ENCODE assay signal across 8 cellular contexts in the genomic region with DNA sequence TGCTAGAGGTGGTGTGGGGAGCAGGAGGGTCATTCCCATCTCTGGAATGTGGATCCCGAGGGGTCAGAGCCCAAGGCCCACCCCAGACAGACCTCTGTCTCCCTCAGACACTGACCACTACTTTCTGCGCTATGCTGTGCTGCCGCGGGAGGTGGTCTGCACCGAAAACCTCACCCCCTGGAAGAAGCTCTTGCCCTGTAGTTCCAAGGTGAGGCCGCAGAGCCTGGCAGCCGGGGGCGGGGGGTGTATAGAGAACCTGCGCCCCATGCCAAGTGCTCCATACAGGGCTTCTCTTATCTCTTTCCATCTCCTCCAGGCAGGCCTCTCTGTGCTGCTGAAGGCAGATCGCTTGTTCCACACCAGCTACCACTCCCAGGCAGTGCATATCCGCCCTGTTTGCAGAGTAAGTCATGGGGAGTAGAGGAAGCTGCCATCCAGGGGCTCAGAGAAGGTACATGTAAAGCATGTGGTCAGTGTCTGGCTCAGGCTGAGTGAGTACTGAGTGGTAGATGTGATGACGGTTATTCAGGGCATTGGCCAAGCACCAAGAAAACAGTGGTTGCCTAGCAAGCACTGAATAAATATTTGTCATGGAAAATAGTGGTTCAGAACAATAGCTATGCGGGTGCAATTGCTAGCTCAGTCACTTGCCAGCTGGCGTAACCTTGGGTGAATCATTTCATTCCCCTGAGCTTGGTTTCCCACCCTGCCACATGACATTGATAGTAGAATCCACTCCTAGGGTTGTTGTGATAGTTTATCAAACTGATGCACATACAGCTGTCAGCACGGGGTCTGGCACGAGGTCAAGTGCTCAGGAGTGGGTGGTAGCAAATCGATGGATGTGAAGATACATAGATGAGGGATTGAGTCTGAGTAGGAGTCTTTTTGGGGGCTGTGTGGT. TPM values are rescaled to one million over a fixed set of nuclear protein-coding genes. Genes with fewer than 3 reads are reported as not detected.
DNase-seq lines count a peak whose midpoint lies in the region; ATAC-seq, FAIRE-seq and TF ChIP-seq lines count a peak whose summit lies in the region.

No MANE protein-coding gene starts in this region.

- H3K4me1 Mint-ChIP-seq in mesothelial cell of epicardium = peaks cover 17% of the 10 kb centered on the region

- no peak overlapping the region for H3K4me3 Mint-ChIP-seq in mesothelial cell of epicardium

- no peaks in the 10 kb centered on the region for H3K27me3 ChIP-seq in esophagus (ENCODE audit: control insufficient read depth in 1 of 2, insufficient read depth in 2 of 2, low read length in 2 of 2)

- H3K9me3 ChIP-seq in esophagus (ENCODE audit: control insufficient read depth in 2 of 2, insufficient read depth in 1 of 2, low read depth in 1 of 2, low read length in 1 of 2) = no peaks in the 10 kb centered on the region

- H3K27ac Mint-ChIP-seq in mesothelial cell of epicardium = no peak overlapping the region

- peaks cover 23 to 37% of the 10 kb centered on the region in 2 donors for H3K36me3 ChIP-seq in esophagus (ENCODE audit: control insufficient read depth in 2 of 2, insufficient read depth in 2 of 2, low read length in 1 of 2)

- H3K4me3 ChIP-seq in esophagus (ENCODE audit: low read depth in 1 of 2, low read length in 2 of 2) = no peak overlapping the region

- ATAC-seq in GM18907 (IDR thresholded peaks at IDR 0.05; ENCODE audit: unreplicated experiment) = peak; percentile 73
- ATAC-seq in HG03175 (IDR thresholded peaks at IDR 0.05; ENCODE audit: unreplicated experiment) = peak; percentile 77

- TF ChIP-seq CTCF in mesothelial cell of epicardium (IDR thresholded peaks at IDR 0.05; ENCODE audit: unreplicated experiment) = no peak

- H3K27ac ChIP-seq in esophagus (ENCODE audit: low read depth in 2 of 2, low read length in 1 of 2) = peak overlapping the region; percentile 70 to 72

- H3K4me1 ChIP-seq in esophagus (ENCODE audit: control insufficient read depth in 2 of 2, insufficient read depth in 2 of 2, low read length in 1 of 2) = peaks cover 4 to 16% of the 10 kb centered on the region in 2 donors

- no peaks in the 10 kb centered on the region for H3K27me3 Mint-ChIP-seq in mesothelial cell of epicardium (ENCODE audit: low read depth)

- FAIRE-seq in RCC 7860 (lab: Jason Lieb, UNC) = peak; percentile 95

- H3K36me3 Mint-ChIP-seq in mesothelial cell of epicardium = peaks cover 10% of the 10 kb centered on the region

- H3K9me3 Mint-ChIP-seq in mesothelial cell of epicardium = no peaks in the 10 kb centered on the region

- DNase-seq in Ammon's horn (ENCODE audit: low spot score) = peak; percentile 84
- peak; percentile 100 for DNase-seq in RCC 7860 (ENCODE audit: low spot score)
- DNase-seq in occipital lobe (lab: John Stamatoyannopoulos, UW) = peak; percentile 62
- no peak for DNase-seq in mesothelial cell of epicardium (ENCODE audit: low spot score in 2 of 2, unreplicated experiment in 2 of 2)
- no peak for DNase-seq in NCI-H187 (lab: John Stamatoyannopoulos, UW)

- WGBS in esophagus, 2 donors = 51 to 54% methylated on average over 17 of the region's 17 CpGs

RNA-seq across cellular contexts. Expression of a gene that starts 3.5 kb away (rescaled TPM):
- polyA plus RNA-seq in esophagus = 10 to 100 TPM; 38.7 to 40.9 TPM
- total RNA-seq in occipital lobe (12.0 TPM), mesothelial cell of epicardium (63.0 to 71.5 TPM (median 70.8 TPM) in 3 replicates)

RNA-seq across cellular contexts. Expression of a gene that starts 11.4 kb away (rescaled TPM):
- polyA plus RNA-seq in esophagus = 10 to 100 TPM; 31.0 to 65.1 TPM
- 5.9 TPM for total RNA-seq in occipital lobe
- 10.5 to 11.4 TPM (median 11.0 TPM) in 3 replicates for total RNA-seq in mesothelial cell of epicardium

RNA-seq across cellular contexts. Expression of a gene that starts 41.3 kb away (rescaled TPM):
- polyA plus RNA-seq in esophagus = under 1 TPM in 1 of 2 donors, not detected in 1; 0.13 TPM
- total RNA-seq in occipital lobe = not detected
- 0.47 to 0.69 TPM in 2 of 3 replicates, not detected in the other for total RNA-seq in mesothelial cell of epicardium

RNA-seq across cellular contexts. Expression of a gene that starts 50.1 kb away (rescaled TPM):
- 1 to 10 TPM; 3.3 to 6.1 TPM for polyA plus RNA-seq in esophagus
- total RNA-seq in occipital lobe (3.4 TPM), mesothelial cell of epicardium (57.8 to 61.9 TPM (median 61.3 TPM) in 3 replicates)

RNA-seq across cellular contexts. Expression of a gene that starts 56.5 kb away (rescaled TPM):
- polyA plus RNA-seq in esophagus = 10 to 100 TPM in 1 of 2 donors, 1 to 10 TPM in 1; 8.4 to 16.5 TPM
- total RNA-seq in occipital lobe = 23.4 TPM
- total RNA-seq in mesothelial cell of epicardium = 25.6 to 27.2 TPM (median 26.7 TPM) in 3 replicates

Comparison
In these comparisons a context has a peak if more than half of its experiments do, and no peak if none do; other contexts are left out.
1. DNase-seq: peak in Ammon's horn (single experiment), RCC 7860 (single experiment) and occipital lobe (single experiment); none in mesothelial cell of epicardium (0 of 2) and NCI-H187 (0 of 2).